ENCODE assay signal across 3 cellular contexts in genomic region chr2:197573608-197574007, GRCh38.
A peak's percentile ranks its signal among the peaks of the same experiment; 100 is the strongest.
TF ChIP-seq lines count a peak whose summit lies in the region.

No MANE protein-coding gene starts in this region.

TF ChIP-seq in A549, 52 proteins besides CTCF, POLR2A, EP300 and RAD21:
- peak; percentile 89 for TF ChIP-seq ZFP36 (IDR thresholded peaks at IDR 0.05; ENCODE audit: borderline replicate concordance, partially characterized antibody)
- no peak for TF ChIP-seq CBX2 (IDR thresholded peaks at IDR 0.05; ENCODE audit: borderline replicate concordance, low read depth)

TF ChIP-seq in GM23338, 12 proteins besides CTCF, POLR2A, EP300 and RAD21:
- TF ChIP-seq ETS1 (IDR thresholded peaks at IDR 0.05), result no peak
- TF ChIP-seq POLR2AphosphoS5 (IDR thresholded peaks at IDR 0.05; ENCODE audit: low read depth), result no peak

TF ChIP-seq in K562, 482 proteins besides CTCF, POLR2A, EP300 and RAD21:
- TF ChIP-seq ATF3 (IDR thresholded peaks at IDR 0.05) (no peak), ATF3 (CRISPR knock-in tag; conservative IDR thresholded peaks at IDR 0.05) (no peak), ZFP36 (IDR thresholded peaks at IDR 0.05; ENCODE audit: low read depth, low read length, partially characterized antibody) (peak; percentile 77), TRIM28 (IDR thresholded peaks at IDR 0.05) (peak; percentile 64; the same call in 1 of the 2 replicates), FOSL1 (tag; conservative IDR thresholded peaks at IDR 0.05) (no peak), CHD2 (IDR thresholded peaks at IDR 0.05; ENCODE audit: low read depth, low read length) (no peak)
